22 cellular contexts compared by ENCODE assay signal in the genomic region with DNA sequence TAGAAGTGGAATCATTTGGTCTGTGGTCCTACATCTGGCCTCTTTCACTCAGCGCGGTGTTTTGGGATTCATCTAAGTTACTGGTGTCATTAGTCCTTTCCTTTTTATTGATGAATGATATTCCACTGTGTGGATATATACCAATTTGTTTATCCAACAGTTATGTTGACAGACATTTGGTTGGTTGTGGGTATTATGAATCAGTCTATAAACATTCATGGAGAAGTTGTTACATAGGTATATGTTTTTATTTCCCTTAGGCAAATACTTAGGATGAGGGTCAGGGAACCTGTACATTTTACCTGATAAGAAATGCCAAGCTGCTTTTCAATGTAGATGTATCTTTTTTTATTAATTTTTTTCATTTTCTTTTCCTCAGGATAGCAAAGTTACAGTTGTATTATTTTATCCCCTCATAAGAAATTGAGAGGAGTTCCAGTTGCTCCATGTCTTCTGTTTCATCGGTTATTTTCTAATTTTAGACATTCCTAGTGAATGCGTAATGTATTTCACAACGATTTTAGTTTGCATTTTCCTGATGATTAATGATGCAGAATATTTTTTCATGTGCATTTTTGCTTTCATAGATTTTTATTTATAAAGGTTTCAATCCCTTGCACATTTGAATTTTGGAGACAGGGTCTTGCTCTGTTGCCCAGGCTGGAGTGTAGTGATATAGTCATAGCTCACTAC.
"Had no signal": no experiment of that assay in that cellular context is flagged by ENCODE, and none has a peak within 500 bp of the region (broad histone marks: within the 10 kb centered on the region; RNA-seq: fewer than 3 reads in every experiment).

No MANE protein-coding gene starts in this region.

- H3K4me3 ChIP-seq: esophagus squamous epithelium, left lung, sigmoid colon, upper lobe of right lung had no signal

- ATAC-seq: activated CD8-positive, alpha-beta T cell treated with anti-CD3 and anti-CD28 coated beads, Interleukin-2, amount 10 ng/mL, durations not matched to agents 7 days and 5 days; left lung; upper lobe of right lung had no signal

- DNase-seq: activated CD4-positive, alpha-beta T cell treated with anti-CD3 and anti-CD28 coated beads for 48 hours; activated CD4-positive, CD25-positive, alpha-beta regulatory T cell; activated CD8-positive, alpha-beta T cell treated with anti-CD3 and anti-CD28 coated beads, Interleukin-2, amount 10 ng/mL, durations not matched to agents 7 days and 5 days; activated naive CD4-positive, alpha-beta T cell treated with anti-CD3 and anti-CD28 coated beads for 36 hours; activated T-cell treated with anti-CD3 and anti-CD28 coated beads, Interleukin-2, amount 50 U/mL, for 24 hours; anterior cingulate cortex; cerebellar nuclear complex; effector CD4-positive, alpha-beta T cell; esophagus squamous epithelium; foreskin melanocyte; glutamatergic neuron; hypothalamus; left lung; midbrain; nephron progenitor cell; occipital lobe; posterior cingulate gyrus; sigmoid colon; stimulated activated CD8-positive, alpha-beta memory T cell treated with anti-CD3 and anti-CD28 coated beads, Interleukin-4, amount 100 ng/mL, for 48 hours; stimulated activated naive CD4-positive, alpha-beta T cell; T-helper 9 cell had no signal
